ENCODE assay signal across 9 cellular contexts in genomic region chr7:135168001-135168400, GRCh38. TPM values are rescaled to one million over a fixed set of nuclear protein-coding genes. Genes with fewer than 3 reads are reported as not detected.
A peak's percentile ranks its signal among the peaks of the same experiment; 100 is the strongest.
DNase-seq lines count a peak whose midpoint lies in the region; ATAC-seq, FAIRE-seq and TF ChIP-seq lines count a peak whose summit lies in the region.
"Had no signal": no experiment of that assay in that cellular context is flagged by ENCODE, and none has a peak within 500 bp of the region (broad histone marks: within the 10 kb centered on the region; RNA-seq: fewer than 3 reads in every experiment).

No MANE protein-coding gene starts in this region.

- H3K27ac ChIP-seq in heart right ventricle: peak overlapping the region in 7 of 10 donors; percentile 54 to 99 (median 82)
- peak overlapping the region; percentile 65 to 100 for H3K27ac ChIP-seq in left lung

- peaks cover 0 to 57% (median 24%) of the 10 kb centered on the region in 9 donors for H3K36me3 ChIP-seq in heart right ventricle
- peaks cover 0 to 55% of the 10 kb centered on the region in 2 donors for H3K36me3 ChIP-seq in left lung

- peak overlapping the region; percentile 23 for H3K27ac Mint-ChIP-seq in activated T-helper 2 cell treated with anti-CD3 and anti-CD28 coated beads, Interferon-gamma antibody, Interleukin-2, Interleukin-4, amounts not matched to agents 10 μg/mL and 5 μg/mL and 100 μg/mL, durations not matched to agents 14 hours and 24 hours and 36 hours
- no peak overlapping the region for H3K27ac Mint-ChIP-seq in type B pancreatic cell

- DNase-seq in heart right ventricle (no peak), left cardiac atrium (no peak), left lung (peak; percentile 72 to 84), type B pancreatic cell (ENCODE audit: extremely low spot score, unreplicated experiment) (no peak), urothelium cell line (ENCODE audit: low spot score) (no peak), T1000 (lab: John Stamatoyannopoulos, UW) (no peak), iPS-NIHi11 (ENCODE audit: low spot score) (no peak)
- no peak for DNase-seq in activated T-helper 2 cell treated with anti-CD3 and anti-CD28 coated beads, Interferon-gamma antibody, Interleukin-2, Interleukin-4, amounts not matched to agents 10 μg/mL and 5 μg/mL and 100 μg/mL, durations not matched to agents 14 hours and 24 hours and 36 hours (ENCODE audit: low spot score)
- DNase-seq: NCI-H2171 had no signal

- 50 to 65% methylated on average over 8 to 9 of the region's 9 CpGs for WGBS in heart right ventricle, 2 donors

- peaks cover 33% of the 10 kb centered on the region for H3K4me1 Mint-ChIP-seq in activated T-helper 2 cell treated with anti-CD3 and anti-CD28 coated beads, Interferon-gamma antibody, Interleukin-2, Interleukin-4, amounts not matched to agents 10 μg/mL and 5 μg/mL and 100 μg/mL, durations not matched to agents 14 hours and 24 hours and 36 hours (ENCODE audit: low read depth)
- peaks cover 26% of the 10 kb centered on the region for H3K4me1 Mint-ChIP-seq in type B pancreatic cell (ENCODE audit: unreplicated experiment)

- H3K36me3 Mint-ChIP-seq in activated T-helper 2 cell treated with anti-CD3 and anti-CD28 coated beads, Interferon-gamma antibody, Interleukin-2, Interleukin-4, amounts not matched to agents 10 μg/mL and 5 μg/mL and 100 μg/mL, durations not matched to agents 14 hours and 24 hours and 36 hours (ENCODE audit: low read depth): peaks cover 63% of the 10 kb centered on the region
- H3K36me3 Mint-ChIP-seq in type B pancreatic cell: peaks cover 28% of the 10 kb centered on the region

- H3K4me3 Mint-ChIP-seq in activated T-helper 2 cell treated with anti-CD3 and anti-CD28 coated beads, Interferon-gamma antibody, Interleukin-2, Interleukin-4, amounts not matched to agents 10 μg/mL and 5 μg/mL and 100 μg/mL, durations not matched to agents 14 hours and 24 hours and 36 hours (ENCODE audit: low read depth): peak overlapping the region; percentile 95
- H3K4me3 Mint-ChIP-seq in type B pancreatic cell: peak overlapping the region; percentile 52

- ATAC-seq in heart right ventricle (no peak), left cardiac atrium (no peak), left lung (no peak)

- no peak overlapping the region for H3K4me3 ChIP-seq in heart right ventricle
- peak overlapping the region in 1 of 2 donors; percentile 24 for H3K4me3 ChIP-seq in left lung

- H3K9me3 ChIP-seq in heart right ventricle (no peaks in the 10 kb centered on the region), left lung (no peaks in the 10 kb centered on the region)

- intact Hi-C loops in heart right ventricle (cut with DNase I) (loop anchor here in 5 of 10 donors (2.0 to 10.0 kb wide), 5 partner anchors 173 to 483 kb away; partner anchors contain the start of gene AGBL3 (in 2 of the 5)), left cardiac atrium (cut with DNase I) (loop anchor here in 1 of 2 donors (10.0 kb wide), 1 partner anchor 173 kb away; no protein-coding TSS in a partner anchor), left lung (cut with DNase I) (loop anchor here in 1 of 2 donors (10.0 kb wide), 1 partner anchor 173 kb away; no protein-coding TSS in a partner anchor)
- intact Hi-C loops in activated T-helper 2 cell treated with anti-CD3 and anti-CD28 coated beads, Interferon-gamma antibody, Interleukin-2, Interleukin-4, amounts not matched to agents 10 μg/mL and 5 μg/mL and 100 μg/mL, durations not matched to agents 14 hours and 24 hours and 36 hours (cut with micrococcal nuclease): loop anchor here (2.0 kb wide), 1 partner anchor 521 kb away; the partner anchor contains the start of gene BPGM

- peaks cover under 1% of the 10 kb centered on the region for H3K9me3 Mint-ChIP-seq in activated T-helper 2 cell treated with anti-CD3 and anti-CD28 coated beads, Interferon-gamma antibody, Interleukin-2, Interleukin-4, amounts not matched to agents 10 μg/mL and 5 μg/mL and 100 μg/mL, durations not matched to agents 14 hours and 24 hours and 36 hours
- peaks cover 5% of the 10 kb centered on the region for H3K9me3 Mint-ChIP-seq in type B pancreatic cell

- no peaks in the 10 kb centered on the region for H3K27me3 Mint-ChIP-seq in activated T-helper 2 cell treated with anti-CD3 and anti-CD28 coated beads, Interferon-gamma antibody, Interleukin-2, Interleukin-4, amounts not matched to agents 10 μg/mL and 5 μg/mL and 100 μg/mL, durations not matched to agents 14 hours and 24 hours and 36 hours (ENCODE audit: low read depth)
- no peaks in the 10 kb centered on the region for H3K27me3 Mint-ChIP-seq in type B pancreatic cell

- TF ChIP-seq CTCF in heart right ventricle (IDR thresholded peaks at IDR 0.05) (no peak), left lung (IDR thresholded peaks at IDR 0.05) (no peak), type B pancreatic cell (conservative IDR thresholded peaks at IDR 0.05) (no peak)

- H3K27me3 ChIP-seq in heart right ventricle: no peaks in the 10 kb centered on the region
- no peaks in the 10 kb centered on the region for H3K27me3 ChIP-seq in left lung

- FAIRE-seq in urothelium cell line (lab: Jason Lieb, UNC): no peak

- H3K4me1 ChIP-seq in heart right ventricle (peaks cover 20 to 80% (median 66%) of the 10 kb centered on the region in 9 donors), left lung (peaks cover 8 to 74% of the 10 kb centered on the region in 2 donors)

RNA-seq across cellular contexts. Expression of gene CYREN, which starts 2.5 kb away (rescaled TPM):
- total RNA-seq in heart right ventricle (10 to 100 TPM; 16.0 to 33.3 (median 22.6) TPM), left cardiac atrium (10 to 100 TPM; 25.9 to 28.8 TPM), left lung (10 to 100 TPM; 32.1 to 39.9 TPM), type B pancreatic cell (ENCODE audit: low replicate concordance) (43.4 and 51.0 TPM in 2 replicates)
- 10 to 100 TPM; 20.1 to 23.4 TPM for polyA plus RNA-seq in heart right ventricle
- total RNA-seq in activated T-helper 2 cell treated with anti-CD3 and anti-CD28 coated beads, Interferon-gamma antibody, Interleukin-2, Interleukin-4, amounts not matched to agents 10 μg/mL and 5 μg/mL and 100 μg/mL, durations not matched to agents 14 hours and 24 hours and 36 hours: 50.1 and 52.9 TPM in 2 replicates

RNA-seq across cellular contexts. Expression of gene TMEM140, which starts 20.1 kb away (rescaled TPM):
- 10 to 100 TPM; 15.7 to 74.1 (median 26.2) TPM for total RNA-seq in heart right ventricle
- 10 to 100 TPM in 1 of 2 donors, 1 to 10 TPM in 1; 6.1 to 28.3 TPM for polyA plus RNA-seq in heart right ventricle
- total RNA-seq in left cardiac atrium: 10 to 100 TPM in 1 of 2 donors, 1 to 10 TPM in 1; 10.0 to 12.0 TPM
- 3.0 and 4.8 TPM in 2 replicates for total RNA-seq in activated T-helper 2 cell treated with anti-CD3 and anti-CD28 coated beads, Interferon-gamma antibody, Interleukin-2, Interleukin-4, amounts not matched to agents 10 μg/mL and 5 μg/mL and 100 μg/mL, durations not matched to agents 14 hours and 24 hours and 36 hours
- 10 to 100 TPM; 24.0 to 25.4 TPM for total RNA-seq in left lung
- 0.68 and 2.0 TPM in 2 replicates for total RNA-seq in type B pancreatic cell (ENCODE audit: low replicate concordance)

RNA-seq across cellular contexts. Expression of gene WDR91, which starts 43.3 kb away (rescaled TPM):
- 10 to 100 TPM in 1 of 10 donors, 1 to 10 TPM in 9; 3.0 to 10.4 (median 5.9) TPM for total RNA-seq in heart right ventricle
- polyA plus RNA-seq in heart right ventricle: 1 to 10 TPM; 3.7 to 8.6 TPM
- total RNA-seq in left cardiac atrium: 1 to 10 TPM; 8.2 to 8.7 TPM
- total RNA-seq in activated T-helper 2 cell treated with anti-CD3 and anti-CD28 coated beads, Interferon-gamma antibody, Interleukin-2, Interleukin-4, amounts not matched to agents 10 μg/mL and 5 μg/mL and 100 μg/mL, durations not matched to agents 14 hours and 24 hours and 36 hours: 19.2 and 22.6 TPM in 2 replicates
- total RNA-seq in left lung: 10 to 100 TPM; 22.9 to 27.9 TPM
- 10.0 and 25.8 TPM in 2 replicates for total RNA-seq in type B pancreatic cell (ENCODE audit: low replicate concordance)

Comparison
In these comparisons a context has a peak if more than half of its experiments do, and no peak if none do; other contexts are left out.
1. DNase-seq: peak in left lung (2 of 2); none in heart right ventricle (0 of 2), left cardiac atrium (single experiment), activated T-helper 2 cell treated with anti-CD3 and anti-CD28 coated beads, Interferon-gamma antibody, Interleukin-2, Interleukin-4, amounts not matched to agents 10 μg/mL and 5 μg/mL and 100 μg/mL, durations not matched to agents 14 hours and 24 hours and 36 hours (single experiment), type B pancreatic cell (single experiment), urothelium cell line (single experiment), T1000 (single experiment) and iPS-NIHi11 (single experiment).